ENCODE assay signal across 1 cellular context in genomic region chr17:82019905-82020873, GRCh38.
TF ChIP-seq lines count a peak whose summit lies in the region.

No MANE protein-coding gene starts in this region.

TF ChIP-seq in HepG2, 621 proteins besides CTCF, POLR2A, EP300 and RAD21 (continued from another document and continues in another):
- TF ChIP-seq ZNF629 (CRISPR knock-in tag; conservative IDR thresholded peaks at IDR 0.05) (no peak), HOXA3 (CRISPR knock-in tag; IDR thresholded peaks at IDR 0.05) (peak; percentile 66), ARID5B (CRISPR knock-in tag; IDR thresholded peaks at IDR 0.05) (0 out of 2 replicates have a peak, but pooled peaks have one; percentile 14), ZHX1 (CRISPR knock-in tag; IDR thresholded peaks at IDR 0.05; ENCODE audit: low read depth) (peak; percentile 69), ZMYM3 (CRISPR knock-in tag; IDR thresholded peaks at IDR 0.05) (0 out of 2 replicates have a peak, but pooled peaks have one; percentile 38), HNRNPK (IDR thresholded peaks at IDR 0.05; ENCODE audit: low read depth, low read length, poor library complexity, severe bottlenecking) (peak; percentile 45), ZNF468 (CRISPR knock-in tag; IDR thresholded peaks at IDR 0.05) (peak; percentile 75; the same call in 1 of the 2 replicates), ZNF816 (CRISPR knock-in tag; IDR thresholded peaks at IDR 0.05; ENCODE audit: borderline replicate concordance) (no peak), ZNF367 (CRISPR knock-in tag; IDR thresholded peaks at IDR 0.05; ENCODE audit: borderline replicate concordance) (peak; percentile 42; the same call in 1 of the 2 replicates), GPBP1L1 (CRISPR knock-in tag; IDR thresholded peaks at IDR 0.05) (no peak), ZBED4 (CRISPR knock-in tag; IDR thresholded peaks at IDR 0.05; ENCODE audit: borderline replicate concordance) (peak; percentile 74; the same call in 1 of the 2 replicates), NFATC3 (CRISPR knock-in tag; IDR thresholded peaks at IDR 0.05) (no peak), PCBP1 (IDR thresholded peaks at IDR 0.05; ENCODE audit: borderline replicate concordance, low read depth, low read length) (peak; percentile 72), ZNF75D (CRISPR knock-in tag; IDR thresholded peaks at IDR 0.05; ENCODE audit: borderline replicate concordance) (no peak), JUND (CRISPR knock-in tag; IDR thresholded peaks at IDR 0.05) (no peak), ZNF709 (CRISPR knock-in tag; IDR thresholded peaks at IDR 0.05) (no peak), ZNF614 (CRISPR knock-in tag; IDR thresholded peaks at IDR 0.05; ENCODE audit: borderline replicate concordance) (no peak), LCORL (IDR thresholded peaks at IDR 0.05) (no peak), LCORL (CRISPR knock-in tag; IDR thresholded peaks at IDR 0.05) (0 out of 2 replicates have a peak, but pooled peaks have one; percentile 42), ZNF543 (CRISPR knock-in tag; IDR thresholded peaks at IDR 0.05) (no peak), SOX6 (IDR thresholded peaks at IDR 0.05) (no peak), SOX6 (CRISPR knock-in tag; IDR thresholded peaks at IDR 0.05) (peak; percentile 49), ZNF687 (CRISPR knock-in tag; IDR thresholded peaks at IDR 0.05) (peak; percentile 79), ETV5 (CRISPR knock-in tag; IDR thresholded peaks at IDR 0.05; ENCODE audit: borderline replicate concordance) (no peak), RFX3 (CRISPR knock-in tag; IDR thresholded peaks at IDR 0.05) (no peak), FOSL2 (CRISPR knock-in tag; IDR thresholded peaks at IDR 0.05) (0 out of 2 replicates have a peak, but pooled peaks have one; percentile 26), DMAP1 (CRISPR knock-in tag; IDR thresholded peaks at IDR 0.05) (no peak; the same call in 1 of the 2 replicates), HNRNPL (IDR thresholded peaks at IDR 0.05; ENCODE audit: low read depth, low read length) (peak; percentile 100), ZNF784 (CRISPR knock-in tag; IDR thresholded peaks at IDR 0.05; ENCODE audit: borderline replicate concordance) (no peak), ISL2 (CRISPR knock-in tag; IDR thresholded peaks at IDR 0.05) (0 out of 2 replicates have a peak, but pooled peaks have one; percentile 29), RXRB (CRISPR knock-in tag; IDR thresholded peaks at IDR 0.05; ENCODE audit: borderline replicate concordance) (0 out of 2 replicates have a peak, but pooled peaks have one; percentile 42), NFKB2 (CRISPR knock-in tag; IDR thresholded peaks at IDR 0.05; ENCODE audit: borderline replicate concordance) (peak; percentile 60), PRMT3 (CRISPR knock-in tag; IDR thresholded peaks at IDR 0.05; ENCODE audit: borderline replicate concordance, low read depth) (0 out of 2 replicates have a peak, but pooled peaks have one; percentile 12), JDP2 (CRISPR knock-in tag; IDR thresholded peaks at IDR 0.05; ENCODE audit: borderline replicate concordance) (no peak), ZNF572 (CRISPR knock-in tag; IDR thresholded peaks at IDR 0.05) (0 out of 2 replicates have a peak, but pooled peaks have one; percentile 10), MAX (IDR thresholded peaks at IDR 0.05) (peak; percentile 61; the same call in 1 of the 2 replicates), GTF3A (CRISPR knock-in tag; conservative IDR thresholded peaks at IDR 0.05) (no peak), GATAD1 (CRISPR knock-in tag; IDR thresholded peaks at IDR 0.05) (peak; percentile 61; the same call in 1 of the 2 replicates), NFIC (IDR thresholded peaks at IDR 0.05; ENCODE audit: low read length) (no peak), ZNF615 (CRISPR knock-in tag; IDR thresholded peaks at IDR 0.05; ENCODE audit: borderline replicate concordance) (no peak), ZNF224 (CRISPR knock-in tag; IDR thresholded peaks at IDR 0.05) (0 out of 2 replicates have a peak, but pooled peaks have one; percentile 13), ZNF160 (CRISPR knock-in tag; IDR thresholded peaks at IDR 0.05) (0 out of 2 replicates have a peak, but pooled peaks have one; percentile 73), ZBTB26 (CRISPR knock-in tag; IDR thresholded peaks at IDR 0.05; ENCODE audit: borderline replicate concordance) (no peak; the same call in 1 of the 2 replicates), THYN1 (CRISPR knock-in tag; IDR thresholded peaks at IDR 0.05; ENCODE audit: borderline replicate concordance, low read depth) (no peak), ZNF672 (CRISPR knock-in tag; IDR thresholded peaks at IDR 0.05) (no peak), ZNF44 (CRISPR knock-in tag; IDR thresholded peaks at IDR 0.05) (peak; percentile 69; the same call in 1 of the 2 replicates), ZNF616 (CRISPR knock-in tag; IDR thresholded peaks at IDR 0.05; ENCODE audit: low read depth) (0 out of 2 replicates have a peak, but pooled peaks have one; percentile 23), WIZ (CRISPR knock-in tag; IDR thresholded peaks at IDR 0.05) (no peak)
